ENCODE assay signal across 20 cellular contexts in the genomic region with DNA sequence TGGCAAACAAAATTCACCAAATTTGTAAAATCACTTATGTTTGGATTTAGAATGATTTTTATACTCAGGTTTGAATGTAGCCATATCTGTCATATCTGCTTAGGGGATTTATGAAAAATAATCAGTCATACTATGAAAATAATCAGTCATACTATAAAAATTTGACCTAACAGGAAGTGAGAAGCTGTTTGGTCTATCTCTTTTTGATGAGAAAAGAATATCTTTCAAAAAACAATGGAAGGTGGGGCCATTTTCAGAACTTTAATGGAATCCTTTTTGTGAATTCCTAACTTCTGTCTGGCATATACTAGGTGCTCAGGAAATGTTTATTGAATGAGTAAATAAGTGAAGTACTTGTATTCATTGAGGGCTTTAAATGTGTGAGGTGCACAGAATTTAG.
DNase-seq lines count a peak whose midpoint lies in the region; ATAC-seq and TF ChIP-seq lines count a peak whose summit lies in the region.
"Had no signal": no experiment of that assay in that cellular context is flagged by ENCODE, and none has a peak within 500 bp of the region (broad histone marks: within the 10 kb centered on the region; RNA-seq: fewer than 3 reads in every experiment).

No MANE protein-coding gene starts in this region.

- ATAC-seq in activated T-cell treated with anti-CD3 and anti-CD28 coated beads, Interleukin-2, amount 50 U/mL, for 72 hours (replicated peaks in 1 of 2) = no peak
- peak; percentile 57 for ATAC-seq in PC-3
- ATAC-seq: CD8-positive, alpha-beta T cell; GM12878; GM23338 had no signal

- TF ChIP-seq CTCF in PC-3 (conservative IDR thresholded peaks at IDR 0.05; ENCODE audit: low read depth, low read length) (no peak), epithelial cell of esophagus (IDR thresholded peaks at IDR 0.05; ENCODE audit: insufficient read depth, low read depth, low read length, missing control alignments) (no peak), osteocyte (IDR thresholded peaks at IDR 0.05) (no peak), coronary artery (IDR thresholded peaks at IDR 0.05) (no peak)

- no peak overlapping the region for H3K4me2 ChIP-seq in PC-3 (ENCODE audit: low read length)
- H3K4me2 ChIP-seq: GM23338, PC-9 had no signal

- no peaks in the 10 kb centered on the region for H3K27me3 Mint-ChIP-seq in activated T-cell treated with anti-CD3 and anti-CD28 coated beads, Interleukin-2, amount 50 U/mL, for 72 hours (ENCODE audit: low read depth)
- H3K27me3 Mint-ChIP-seq in osteocyte (ENCODE audit: unreplicated experiment) = no peaks in the 10 kb centered on the region

- H3K27me3 ChIP-seq in PC-3 (ENCODE audit: low read length) = no peaks in the 10 kb centered on the region
- H3K27me3 ChIP-seq: MG63 had no signal

- POLR2A ChIA-PET in PC-3 (lab: Charles Lee; ENCODE audit: unreplicated experiment) = no interaction called here

- no peaks in the 10 kb centered on the region for H3K36me3 ChIP-seq in PC-3 (ENCODE audit: low read depth, low read length)

- H3K4me1 ChIP-seq in PC-3 (ENCODE audit: insufficient read depth, low read length) = peaks cover 17% of the 10 kb centered on the region

- no peak overlapping the region for H3K4me3 Mint-ChIP-seq in activated T-cell treated with anti-CD3 and anti-CD28 coated beads, Interleukin-2, amount 50 U/mL, for 72 hours
- H3K4me3 Mint-ChIP-seq in osteocyte (ENCODE audit: unreplicated experiment) = no peak overlapping the region
- H3K4me3 Mint-ChIP-seq: CD8-positive, alpha-beta T cell; GM23338 had no signal

- H3K36me3 Mint-ChIP-seq in activated T-cell treated with anti-CD3 and anti-CD28 coated beads, Interleukin-2, amount 50 U/mL, for 72 hours (ENCODE audit: insufficient read depth in 2 of 2) = peaks cover 4 to 7% of the 10 kb centered on the region in 2 donors
- peaks cover 15% of the 10 kb centered on the region for H3K36me3 Mint-ChIP-seq in osteocyte (ENCODE audit: unreplicated experiment)

- no peaks in the 10 kb centered on the region for H3K9me2 ChIP-seq in PC-3 (replicated peaks; ENCODE audit: low read length)

- no peak overlapping the region for H3K9ac ChIP-seq in PC-3 (ENCODE audit: low read length)

- no peaks in the 10 kb centered on the region for H3K79me2 ChIP-seq in PC-3 (ENCODE audit: low read length)

- CTCF ChIA-PET in PC-3 (lab: Charles Lee) = no interaction called here

- no peak overlapping the region for H2AFZ ChIP-seq in PC-3 (ENCODE audit: low read length)
- H2AFZ ChIP-seq: GM23338, PC-9 had no signal

- H4K20me1 ChIP-seq in PC-3 (ENCODE audit: low read length) = no peaks in the 10 kb centered on the region

- peak overlapping the region; percentile 57 for H3K27ac Mint-ChIP-seq in activated T-cell treated with anti-CD3 and anti-CD28 coated beads, Interleukin-2, amount 50 U/mL, for 72 hours
- H3K27ac Mint-ChIP-seq in osteocyte (ENCODE audit: unreplicated experiment) = peak overlapping the region; percentile 32
- H3K27ac Mint-ChIP-seq: CD8-positive, alpha-beta T cell; GM23338 had no signal

- no peaks in the 10 kb centered on the region for H3K4me1 Mint-ChIP-seq in activated T-cell treated with anti-CD3 and anti-CD28 coated beads, Interleukin-2, amount 50 U/mL, for 72 hours (ENCODE audit: low read depth)
- H3K4me1 Mint-ChIP-seq in osteocyte (ENCODE audit: unreplicated experiment) = peaks cover 32% of the 10 kb centered on the region

- H3K27ac ChIP-seq in PC-3 (ENCODE audit: low read length) = peak overlapping the region; percentile 56
- H3K27ac ChIP-seq in coronary artery = no peak overlapping the region
- H3K27ac ChIP-seq: PC-9 had no signal

- DNase-seq in activated T-cell treated with anti-CD3 and anti-CD28 coated beads, Interleukin-2, amount 50 U/mL, for 72 hours = no peak
- DNase-seq in activated T-cell treated with anti-CD3 and anti-CD28 coated beads for 4 hours = no peak
- DNase-seq in PC-3 = peak; percentile 43
- peak; percentile 38 for DNase-seq in epithelial cell of esophagus (ENCODE audit: low read depth)
- DNase-seq in osteocyte (ENCODE audit: extremely low spot score, unreplicated experiment) = no peak
- DNase-seq in coronary artery (ENCODE audit: low spot score) = no peak
- DNase-seq in NCI-H748 (lab: John Stamatoyannopoulos, UW; ENCODE audit: unreplicated experiment) = no peak
- DNase-seq in T1000 (lab: John Stamatoyannopoulos, UW) = no peak
- DNase-seq: 8988T; CD8-positive, alpha-beta T cell; GDM1; MG63; NCI-H1092; NCI-H146; NCI-H2081 treated with DMSO at 0.1 percent for 48 hours; NCI-H510A; NCI-H82; PC-9 had no signal

- H3K9me3 ChIP-seq in PC-3 (ENCODE audit: low read length) = no peaks in the 10 kb centered on the region

- H3K4me3 ChIP-seq in PC-3 (ENCODE audit: low read length) = no peak overlapping the region
- H3K4me3 ChIP-seq in epithelial cell of esophagus (ENCODE audit: low read length) = no peak overlapping the region
- H3K4me3 ChIP-seq in coronary artery = no peak overlapping the region
- H3K4me3 ChIP-seq: GM12878, GM23338, MG63, PC-9 had no signal

- no peaks in the 10 kb centered on the region for H3F3A ChIP-seq in PC-3 (ENCODE audit: low read length, unreplicated experiment)

- no TSS peak for BruUV-seq in PC-3 (replicated peaks; lab: Mats Ljungman, UMichigan)

- peaks cover 2 to 3% of the 10 kb centered on the region in 2 donors for H3K9me3 Mint-ChIP-seq in activated T-cell treated with anti-CD3 and anti-CD28 coated beads, Interleukin-2, amount 50 U/mL, for 72 hours
- H3K9me3 Mint-ChIP-seq in osteocyte (ENCODE audit: unreplicated experiment) = peaks cover 16% of the 10 kb centered on the region

- intact Hi-C loops in PC-3 (cut with micrococcal nuclease) = no loop called here

Comparison
In these comparisons a context has a peak if more than half of its experiments do, and no peak if none do; other contexts are left out.
1. DNase-seq: peak in PC-3 (single experiment) and epithelial cell of esophagus (single experiment); none in activated T-cell treated with anti-CD3 and anti-CD28 coated beads, Interleukin-2, amount 50 U/mL, for 72 hours (0 of 2), activated T-cell treated with anti-CD3 and anti-CD28 coated beads for 4 hours (single experiment), osteocyte (single experiment), coronary artery (single experiment), NCI-H748 (single experiment) and T1000 (single experiment).